Comparison of ENCODE assay signal across 30 cellular contexts in the genomic region with DNA sequence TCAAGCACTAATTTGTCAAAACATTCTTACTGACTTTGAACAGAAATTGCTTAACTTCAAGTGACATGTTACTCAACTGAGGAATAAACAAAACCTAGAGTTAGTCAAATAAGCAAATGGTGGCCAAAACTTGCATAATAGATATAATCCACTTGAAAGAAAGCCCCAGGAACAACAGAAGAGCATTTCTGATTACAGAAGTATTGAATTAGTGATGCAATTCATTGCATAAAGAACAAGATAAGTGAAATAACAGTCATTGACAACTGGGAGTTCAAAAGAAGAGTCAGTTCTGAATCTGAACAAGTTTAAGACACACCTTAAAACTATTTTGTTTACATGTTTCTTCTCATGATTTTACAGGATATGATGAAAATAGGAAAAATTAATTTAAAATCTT. TPM values are rescaled to one million over a fixed set of nuclear protein-coding genes. Genes with fewer than 3 reads are reported as not detected.
DNase-seq lines count a peak whose midpoint lies in the region; ATAC-seq, FAIRE-seq and TF ChIP-seq lines count a peak whose summit lies in the region.
"Had no signal": no experiment of that assay in that cellular context is flagged by ENCODE, and none has a peak within 500 bp of the region (broad histone marks: within the 10 kb centered on the region; RNA-seq: fewer than 3 reads in every experiment).

No MANE protein-coding gene starts in this region.

- TF ChIP-seq CTCF in K562 (IDR thresholded peaks at IDR 0.05 in 2 of 3, conservative IDR thresholded peaks at IDR 0.05 in 1 of 3; ENCODE audit: insufficient read depth in 2 of 3, low read depth in 1 of 3, low read length in 3 of 3) (no peak), fibroblast of the aortic adventitia (IDR thresholded peaks at IDR 0.05; ENCODE audit: insufficient read depth, low read length) (no peak), pancreas (IDR thresholded peaks at IDR 0.05) (no peak)

- DNase-seq in GM23248 (peak; percentile 19), K562 (ENCODE audit: extremely low read depth in 1 of 4, low spot score in 3 of 4) (no peak), fibroblast of the aortic adventitia (ENCODE audit: low read depth) (peak; percentile 59), pancreas (no peak), GDM1 (lab: John Stamatoyannopoulos, UW) (no peak)
- no peak for DNase-seq in activated T-helper 1 cell treated with anti-CD3 and anti-CD28 coated beads, Interleukin-12 subunit alpha, Interleukin-12 subunit beta, Interleukin-2, Interleukin-4 antibody, amounts not matched to agents 30 ng/mL and 10 ng/mL and 1 ng/mL, durations not matched to agents 14 hours and 24 hours and 36 hours (ENCODE audit: low spot score)
- DNase-seq: activated CD4-positive, alpha-beta T cell treated with anti-CD3 and anti-CD28 coated beads for 36 hours; activated T-cell treated with anti-CD3 and anti-CD28 coated beads, Interleukin-2, amount 50 U/mL, for 72 hours; effector CD4-positive, alpha-beta T cell; heart right ventricle; Karpas-422; NCI-H1092; NCI-H2029; NCI-H345; PC-9; posterior cingulate gyrus; SHP77 treated with DMSO at 0.1 percent for 48 hours; stimulated activated CD4-positive, alpha-beta T cell treated with anti-CD3 and anti-CD28 coated beads, Interleukin-1b, Interleukin-23, amount 100 ng/mL, for 48 hours had no signal

- POLR2A ChIA-PET in K562 (lab: Yijun Ruan, JAX): no interaction called here

- H3K27me3 ChIP-seq in GM23248 (replicated peaks; ENCODE audit: insufficient read depth): no peaks in the 10 kb centered on the region
- no peaks in the 10 kb centered on the region for H3K27me3 ChIP-seq in K562 (ENCODE audit: control insufficient read depth in 2 of 2, insufficient read depth in 2 of 2, low read length in 2 of 2)
- no peaks in the 10 kb centered on the region for H3K27me3 ChIP-seq in pancreas
- H3K27me3 ChIP-seq: ascending aorta, heart right ventricle, suprapubic skin, vagina had no signal

- no peak overlapping the region for H3K9ac ChIP-seq in GM23248
- no peak overlapping the region for H3K9ac ChIP-seq in K562 (ENCODE audit: insufficient read depth in 1 of 2, low read depth in 2 of 2, low read length in 2 of 2)

- no TSS peak for BruUV-seq in K562 (replicated peaks; lab: Mats Ljungman, UMichigan)

- H3K9me1 ChIP-seq in K562 (ENCODE audit: control insufficient read depth, insufficient read depth, low read length): no peaks in the 10 kb centered on the region

- H3K79me2 ChIP-seq in GM23248 (ENCODE audit: insufficient read depth): no peaks in the 10 kb centered on the region
- H3K79me2 ChIP-seq in K562 (ENCODE audit: control insufficient read depth, insufficient read depth, low read length): no peaks in the 10 kb centered on the region

- H3F3A ChIP-seq in GM23248 (ENCODE audit: insufficient read depth): no peaks in the 10 kb centered on the region

- ATAC-seq in K562: no peak
- peak; percentile 30 to 56 (median 50) for ATAC-seq in pancreas
- no peak for ATAC-seq in stimulated activated memory B cell treated with anti-CD40 and anti-IgM and Interleukin-4, amounts not matched to agents 10 μg/mL and 1 μg/mL and 100 μg/mL, for 72 hours
- no peak for ATAC-seq in HG02840 (IDR thresholded peaks at IDR 0.05; ENCODE audit: low FRiP score, unreplicated experiment)
- ATAC-seq: activated CD4-positive, alpha-beta T cell treated with anti-CD3 and anti-CD28 coated beads for 36 hours; activated T-cell treated with anti-CD3 and anti-CD28 coated beads, Interleukin-2, amount 50 U/mL, for 72 hours; esophagus mucosa; heart right ventricle had no signal

- H3K27me3 Mint-ChIP-seq in activated T-helper 1 cell treated with anti-CD3 and anti-CD28 coated beads, Interleukin-12 subunit alpha, Interleukin-12 subunit beta, Interleukin-2, Interleukin-4 antibody, amounts not matched to agents 30 ng/mL and 10 ng/mL and 1 ng/mL, durations not matched to agents 14 hours and 24 hours and 36 hours (ENCODE audit: insufficient read depth): peaks cover 4% of the 10 kb centered on the region
- no peaks in the 10 kb centered on the region for H3K27me3 Mint-ChIP-seq in stimulated activated memory B cell treated with anti-CD40 and anti-IgM and Interleukin-4, amounts not matched to agents 10 μg/mL and 1 μg/mL and 100 μg/mL, for 72 hours
- H3K27me3 Mint-ChIP-seq: activated CD4-positive, alpha-beta T cell treated with anti-CD3 and anti-CD28 coated beads for 36 hours had no signal

- H3K4me3 Mint-ChIP-seq in activated T-helper 1 cell treated with anti-CD3 and anti-CD28 coated beads, Interleukin-12 subunit alpha, Interleukin-12 subunit beta, Interleukin-2, Interleukin-4 antibody, amounts not matched to agents 30 ng/mL and 10 ng/mL and 1 ng/mL, durations not matched to agents 14 hours and 24 hours and 36 hours: no peak overlapping the region
- no peak overlapping the region for H3K4me3 Mint-ChIP-seq in stimulated activated memory B cell treated with anti-CD40 and anti-IgM and Interleukin-4, amounts not matched to agents 10 μg/mL and 1 μg/mL and 100 μg/mL, for 72 hours
- H3K4me3 Mint-ChIP-seq: activated CD4-positive, alpha-beta T cell treated with anti-CD3 and anti-CD28 coated beads for 36 hours; activated naive CD4-positive, alpha-beta T cell treated with anti-CD3 and anti-CD28 coated beads, Interleukin-2, amount 50 U/mL, for 24 hours; activated T-cell treated with anti-CD3 and anti-CD28 coated beads, Interleukin-2, amount 50 U/mL, for 72 hours; CD14-positive monocyte; neural crest cell had no signal

- H3K9me3 ChIP-seq in GM23248 (ENCODE audit: low read depth) (no peaks in the 10 kb centered on the region), K562 (replicated peaks; ENCODE audit: control insufficient read depth, insufficient read depth, low read depth, low read length) (no peaks in the 10 kb centered on the region), pancreas (no peaks in the 10 kb centered on the region)
- H3K9me3 ChIP-seq: ascending aorta, heart right ventricle, suprapubic skin, vagina had no signal

- H3K4me1 ChIP-seq in GM23248 (ENCODE audit: insufficient read depth): peaks cover 9% of the 10 kb centered on the region; the same call in 1 of the 2 replicates
- H3K4me1 ChIP-seq in K562 (replicated peaks in 1 of 2; ENCODE audit: control insufficient read depth in 2 of 2, insufficient read depth in 2 of 2, low read length in 2 of 2): no peaks in the 10 kb centered on the region
- peaks cover 20 to 46% (median 34%) of the 10 kb centered on the region in 3 donors for H3K4me1 ChIP-seq in pancreas

- no peaks in the 10 kb centered on the region for H3K36me3 Mint-ChIP-seq in activated T-helper 1 cell treated with anti-CD3 and anti-CD28 coated beads, Interleukin-12 subunit alpha, Interleukin-12 subunit beta, Interleukin-2, Interleukin-4 antibody, amounts not matched to agents 30 ng/mL and 10 ng/mL and 1 ng/mL, durations not matched to agents 14 hours and 24 hours and 36 hours (ENCODE audit: low read depth)
- H3K36me3 Mint-ChIP-seq in stimulated activated memory B cell treated with anti-CD40 and anti-IgM and Interleukin-4, amounts not matched to agents 10 μg/mL and 1 μg/mL and 100 μg/mL, for 72 hours: no peaks in the 10 kb centered on the region
- H3K36me3 Mint-ChIP-seq: activated naive CD4-positive, alpha-beta T cell treated with anti-CD3 and anti-CD28 coated beads, Interleukin-2, amount 50 U/mL, for 24 hours; CD14-positive monocyte had no signal

- H3K4me2 ChIP-seq in GM23248 (ENCODE audit: unreplicated experiment): no peak overlapping the region
- H3K4me2 ChIP-seq in K562 (ENCODE audit: insufficient read depth, low read length): no peak overlapping the region
- H3K4me2 ChIP-seq: PC-9 had no signal

- in situ Hi-C loops in GM23248 (cut with MboI): no loop called here
- in situ Hi-C loops in K562 (cut with MboI): no loop called here

- no peak overlapping the region for H3K4me3 ChIP-seq in GM23248
- H3K4me3 ChIP-seq in K562: no peak overlapping the region
- no peak overlapping the region for H3K4me3 ChIP-seq in fibroblast of the aortic adventitia (ENCODE audit: low read depth, low read length)
- H3K4me3 ChIP-seq in pancreas: no peak overlapping the region
- H3K4me3 ChIP-seq: ascending aorta, heart right ventricle, PC-9, suprapubic skin, vagina had no signal

- CTCF ChIA-PET in K562 (lab: Yijun Ruan, JAX; ENCODE audit: low intra/inter-chr PET ratio): no interaction called here

- H4K20me1 ChIP-seq in GM23248 (ENCODE audit: insufficient read depth) (no peaks in the 10 kb centered on the region), K562 (replicated peaks; ENCODE audit: control insufficient read depth, insufficient read depth, low read length) (no peaks in the 10 kb centered on the region)

- FAIRE-seq in K562 (lab: Jason Lieb, UNC): no peak
- FAIRE-seq in pancreas (lab: Jason Lieb, UNC): peak; percentile 26
- FAIRE-seq: GM18507, H54 had no signal

- no peak for TF ChIP-seq EP300 in K562 (IDR thresholded peaks at IDR 0.05; ENCODE audit: low read length)

- intact Hi-C loops in K562 (cut with micrococcal nuclease): no loop called here
- intact Hi-C loops in pancreas (cut with DNase I): no loop called here
- intact Hi-C loops in activated T-helper 1 cell treated with anti-CD3 and anti-CD28 coated beads, Interleukin-12 subunit alpha, Interleukin-12 subunit beta, Interleukin-2, Interleukin-4 antibody, amounts not matched to agents 30 ng/mL and 10 ng/mL and 1 ng/mL, durations not matched to agents 14 hours and 24 hours and 36 hours (cut with micrococcal nuclease): no loop called here

- TF ChIP-seq POLR2A in K562 (conservative IDR thresholded peaks at IDR 0.05): no peak

- no peak for TF ChIP-seq RAD21 in K562 (CRISPR knock-in tag; conservative IDR thresholded peaks at IDR 0.05 in 1 of 2, IDR thresholded peaks at IDR 0.05 in 1 of 2)

- no peaks in the 10 kb centered on the region for H3K36me3 ChIP-seq in GM23248 (ENCODE audit: low read depth)
- no peaks in the 10 kb centered on the region for H3K36me3 ChIP-seq in K562 (ENCODE audit: control insufficient read depth, insufficient read depth, low read length)
- H3K36me3 ChIP-seq in pancreas: no peaks in the 10 kb centered on the region
- H3K36me3 ChIP-seq: ascending aorta, heart right ventricle, suprapubic skin, vagina had no signal

- H3K9me2 ChIP-seq in GM23248 (ENCODE audit: insufficient read depth): no peaks in the 10 kb centered on the region; the same call in none of the 2 replicates

- H3K27ac Mint-ChIP-seq in activated T-helper 1 cell treated with anti-CD3 and anti-CD28 coated beads, Interleukin-12 subunit alpha, Interleukin-12 subunit beta, Interleukin-2, Interleukin-4 antibody, amounts not matched to agents 30 ng/mL and 10 ng/mL and 1 ng/mL, durations not matched to agents 14 hours and 24 hours and 36 hours: no peak overlapping the region
- no peak overlapping the region for H3K27ac Mint-ChIP-seq in stimulated activated memory B cell treated with anti-CD40 and anti-IgM and Interleukin-4, amounts not matched to agents 10 μg/mL and 1 μg/mL and 100 μg/mL, for 72 hours
- H3K27ac Mint-ChIP-seq: activated CD4-positive, alpha-beta T cell treated with anti-CD3 and anti-CD28 coated beads for 36 hours; activated naive CD4-positive, alpha-beta T cell treated with anti-CD3 and anti-CD28 coated beads, Interleukin-2, amount 50 U/mL, for 24 hours; activated T-cell treated with anti-CD3 and anti-CD28 coated beads, Interleukin-2, amount 50 U/mL, for 72 hours; CD14-positive monocyte had no signal

- no peak overlapping the region for H3K27ac ChIP-seq in GM23248
- no peak overlapping the region for H3K27ac ChIP-seq in K562 (ENCODE audit: extremely low read depth, low read depth, low read length)
- no peak overlapping the region for H3K27ac ChIP-seq in pancreas
- H3K27ac ChIP-seq: PC-9, suprapubic skin, vagina had no signal

- H3K9me3 Mint-ChIP-seq in activated T-helper 1 cell treated with anti-CD3 and anti-CD28 coated beads, Interleukin-12 subunit alpha, Interleukin-12 subunit beta, Interleukin-2, Interleukin-4 antibody, amounts not matched to agents 30 ng/mL and 10 ng/mL and 1 ng/mL, durations not matched to agents 14 hours and 24 hours and 36 hours: no peaks in the 10 kb centered on the region
- no peaks in the 10 kb centered on the region for H3K9me3 Mint-ChIP-seq in stimulated activated memory B cell treated with anti-CD40 and anti-IgM and Interleukin-4, amounts not matched to agents 10 μg/mL and 1 μg/mL and 100 μg/mL, for 72 hours
- H3K9me3 Mint-ChIP-seq: activated naive CD4-positive, alpha-beta T cell treated with anti-CD3 and anti-CD28 coated beads, Interleukin-2, amount 50 U/mL, for 24 hours; activated T-cell treated with anti-CD3 and anti-CD28 coated beads, Interleukin-2, amount 50 U/mL, for 72 hours; neural crest cell had no signal

- no peaks in the 10 kb centered on the region for H3K4me1 Mint-ChIP-seq in activated T-helper 1 cell treated with anti-CD3 and anti-CD28 coated beads, Interleukin-12 subunit alpha, Interleukin-12 subunit beta, Interleukin-2, Interleukin-4 antibody, amounts not matched to agents 30 ng/mL and 10 ng/mL and 1 ng/mL, durations not matched to agents 14 hours and 24 hours and 36 hours (ENCODE audit: low read depth)
- no peaks in the 10 kb centered on the region for H3K4me1 Mint-ChIP-seq in stimulated activated memory B cell treated with anti-CD40 and anti-IgM and Interleukin-4, amounts not matched to agents 10 μg/mL and 1 μg/mL and 100 μg/mL, for 72 hours
- H3K4me1 Mint-ChIP-seq: activated CD4-positive, alpha-beta T cell treated with anti-CD3 and anti-CD28 coated beads for 36 hours; activated naive CD4-positive, alpha-beta T cell treated with anti-CD3 and anti-CD28 coated beads, Interleukin-2, amount 50 U/mL, for 24 hours had no signal

- H2AFZ ChIP-seq in GM23248 (no peak overlapping the region), K562 (ENCODE audit: low read depth, low read length) (no peak overlapping the region)
- H2AFZ ChIP-seq: PC-9 had no signal

RNA-seq across cellular contexts. Expression of a gene that starts 30.8 kb away (rescaled TPM):
- total RNA-seq in GM23248 (2014; rRNA removed; shearing (Covaris generic)): 1.3 and 1.8 TPM in 2 replicates
- polyA plus RNA-seq in GM23248 (2016; fragmentation: Nextera tagmentation; extraction: Ambion mirVana) (2.2 and 2.5 TPM in 2 replicates), K562 (2011; rRNA removed) (0.07 and 0.40 TPM in 2 replicates), K562 (2014; fragmentation: Illumina TruSeq; extraction: Trizol) (0.71 and 1.5 TPM in 2 replicates), K562 (2014; fragmentation: Nextera tagmentation; extraction: Ambion mirVana) (under 1 TPM; 0.07 to 0.21 TPM), K562 (2014; rRNA removed) (0.20 and 1.6 TPM in 2 replicates), pancreas (10 to 100 TPM; 18.0 to 18.6 TPM)
- total RNA-seq in K562 (2011; cell fraction: chromatin; rRNA removed; ENCODE audit: low replicate concordance): 2.7 and 5.4 TPM in 2 replicates
- 0.33 and 0.79 TPM in 2 replicates for total RNA-seq in K562 (2011; cell fraction: nucleolus; rRNA removed)
- total RNA-seq in K562 (2011; cell fraction: nucleoplasm; rRNA removed): 2.1 and 4.7 TPM in 2 replicates
- total RNA-seq in K562 (2014; rRNA removed) (0.61 and 0.91 TPM in 2 replicates), K562 (2014; rRNA removed; fragmentation: Illumina TruSeq; extraction: Trizol) (0.69 and 1.2 TPM in 2 replicates), K562 (2015; rRNA removed; fragmentation: Illumina TruSeq; extraction: Trizol) (0.76 and 0.94 TPM in 2 replicates), K562 (2021) (1.2 and 1.3 TPM in 2 replicates), fibroblast of the aortic adventitia (ENCODE audit: low replicate concordance) (18.4 and 25.3 TPM in 2 replicates), pancreas (10 to 100 TPM; 45.2 to 74.5 (median 63.0) TPM)
- polyA plus RNA-seq in K562 (2011; cell fraction: cytosol; rRNA removed): 0.01 and 0.15 TPM in 2 replicates
- polyA plus RNA-seq in K562 (2011; cell fraction: nucleus; rRNA removed): 0.17 and 0.61 TPM in 2 replicates
- 0.24 and 0.38 TPM in 2 replicates for polyA plus RNA-seq in K562 (2012)
- 0.09 and 0.98 TPM in 2 replicates for polyA minus RNA-seq in K562 (2011; rRNA and poly(A)+ RNA removed)
- polyA minus RNA-seq in K562 (2011; cell fraction: cytosol; rRNA and poly(A)+ RNA removed): 0.91 and 1.2 TPM in 2 replicates
- 0.11 and 0.94 TPM in 2 replicates for polyA minus RNA-seq in K562 (2011; cell fraction: nucleus; rRNA and poly(A)+ RNA removed)
- not detected in 2 replicates for total RNA-seq in activated T-helper 1 cell treated with anti-CD3 and anti-CD28 coated beads, Interleukin-12 subunit alpha, Interleukin-12 subunit beta, Interleukin-2, Interleukin-4 antibody, amounts not matched to agents 30 ng/mL and 10 ng/mL and 1 ng/mL, durations not matched to agents 14 hours and 24 hours and 36 hours
- total RNA-seq: activated CD4-positive, alpha-beta T cell treated with anti-CD3 and anti-CD28 coated beads for 36 hours; activated CD8-positive, alpha-beta memory T cell treated with anti-CD3 and anti-CD28 coated beads for 36 hours had no signal

Comparison
In these comparisons a context has a peak if more than half of its experiments do, and no peak if none do; other contexts are left out.
1. DNase-seq: peak in GM23248 (single experiment) and fibroblast of the aortic adventitia (single experiment); none in K562 (0 of 4), pancreas (0 of 6), activated T-helper 1 cell treated with anti-CD3 and anti-CD28 coated beads, Interleukin-12 subunit alpha, Interleukin-12 subunit beta, Interleukin-2, Interleukin-4 antibody, amounts not matched to agents 30 ng/mL and 10 ng/mL and 1 ng/mL, durations not matched to agents 14 hours and 24 hours and 36 hours (single experiment) and GDM1 (single experiment).
2. ATAC-seq: peak in pancreas (4 of 4); none in K562 (single experiment), stimulated activated memory B cell treated with anti-CD40 and anti-IgM and Interleukin-4, amounts not matched to agents 10 μg/mL and 1 μg/mL and 100 μg/mL, for 72 hours (single experiment) and HG02840 (single experiment).